Comparison of ENCODE assay signal across 26 cellular contexts in the genomic region with DNA sequence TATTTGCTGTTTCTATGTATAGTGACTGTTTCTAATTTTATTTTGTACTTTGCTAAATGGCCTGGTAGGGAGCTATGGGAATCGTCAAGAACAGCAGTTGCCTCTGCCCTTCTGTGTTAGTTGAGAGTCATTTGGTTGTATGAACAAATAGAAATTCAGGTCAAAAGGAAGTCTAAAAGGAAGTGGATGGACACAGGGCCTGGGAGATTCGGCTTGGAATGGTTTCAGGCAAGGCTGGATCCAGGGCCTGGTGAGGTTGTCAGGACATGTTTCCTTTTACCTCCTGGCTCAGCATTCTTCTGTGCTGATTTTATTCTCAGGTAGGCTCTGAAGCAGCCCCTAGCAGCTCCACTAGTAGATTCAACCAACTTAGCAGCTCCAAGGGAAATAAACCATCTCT.
A peak's percentile ranks its signal among the peaks of the same experiment; 100 is the strongest.
DNase-seq lines count a peak whose midpoint lies in the region; ATAC-seq, FAIRE-seq and TF ChIP-seq lines count a peak whose summit lies in the region.
"Had no signal": no experiment of that assay in that cellular context is flagged by ENCODE, and none has a peak within 500 bp of the region (broad histone marks: within the 10 kb centered on the region; RNA-seq: fewer than 3 reads in every experiment).

No MANE protein-coding gene starts in this region.

- no peak overlapping the region for H3K4me3 Mint-ChIP-seq in neural crest cell
- H3K4me3 Mint-ChIP-seq: activated naive CD4-positive, alpha-beta T cell treated with anti-CD3 and anti-CD28 coated beads, Interleukin-2, amount 50 U/mL, for 24 hours; CD4-positive, alpha-beta memory T cell; natural killer cell had no signal

- no peaks in the 10 kb centered on the region for H3F3A ChIP-seq in GM23248 (ENCODE audit: insufficient read depth)

- no peak overlapping the region for H3K4me2 ChIP-seq in A549
- no peak overlapping the region for H3K4me2 ChIP-seq in endothelial cell of umbilical vein (ENCODE audit: insufficient read depth, low read length)
- no peak overlapping the region for H3K4me2 ChIP-seq in GM23248 (ENCODE audit: unreplicated experiment)

- intact Hi-C loops in endothelial cell of umbilical vein (cut with micrococcal nuclease) (no loop called here), aorta (cut with DNase I) (no loop called here)

- H3K4me3 ChIP-seq in A549 (no peak overlapping the region), endothelial cell of umbilical vein (replicated peaks in 1 of 3; ENCODE audit: insufficient read depth in 1 of 3, low read depth in 1 of 3, low read length in 3 of 3) (no peak overlapping the region), aorta (ENCODE audit: low read length in 2 of 2) (no peak overlapping the region), GM23248 (no peak overlapping the region)
- H3K4me3 ChIP-seq: breast epithelium, lower lobe of right lung, vagina had no signal

- ATAC-seq in A549 (no peak), aorta (ENCODE audit: low FRiP score) (no peak), HG03354 (IDR thresholded peaks at IDR 0.05; ENCODE audit: poor library complexity, severe bottlenecking, unreplicated experiment) (no peak)
- ATAC-seq: natural killer cell; stimulated activated naive B cell treated with anti-CD40 and anti-IgM and Interleukin-4, amounts not matched to agents 10 μg/mL and 1 μg/mL and 100 μg/mL, for 72 hours had no signal

- H4K20me1 ChIP-seq in endothelial cell of umbilical vein (replicated peaks; ENCODE audit: control insufficient read depth, extremely low read depth, insufficient read depth, low read length), result no peaks in the 10 kb centered on the region
- H4K20me1 ChIP-seq in GM23248 (ENCODE audit: insufficient read depth), result no peaks in the 10 kb centered on the region

- no peak overlapping the region for H3K27ac ChIP-seq in A549
- 0 out of 2 replicates have a peak overlapping the region, but pooled peaks have one; percentile 25 for H3K27ac ChIP-seq in RWPE1
- H3K27ac ChIP-seq in endothelial cell of umbilical vein (ENCODE audit: insufficient read depth, low read depth, low read length), result peak overlapping the region; percentile 12
- no peak overlapping the region for H3K27ac ChIP-seq in aorta (ENCODE audit: low read depth in 1 of 2, low read length in 2 of 2)
- no peak overlapping the region for H3K27ac ChIP-seq in GM23248
- H3K27ac ChIP-seq: lower lobe of right lung, vagina had no signal

- H3K27me3 ChIP-seq in endothelial cell of umbilical vein (ENCODE audit: control insufficient read depth in 2 of 2, insufficient read depth in 2 of 2, low read length in 2 of 2) (no peaks in the 10 kb centered on the region), aorta (ENCODE audit: control insufficient read depth in 1 of 2, insufficient read depth in 2 of 2, low read length in 1 of 2) (no peaks in the 10 kb centered on the region), GM23248 (replicated peaks; ENCODE audit: insufficient read depth) (no peaks in the 10 kb centered on the region)
- H3K27me3 ChIP-seq: breast epithelium, vagina had no signal

- TF ChIP-seq CTCF in A549 (IDR thresholded peaks at IDR 0.05) (no peak), RWPE1 (conservative IDR thresholded peaks at IDR 0.05; ENCODE audit: low read depth) (no peak), endothelial cell of umbilical vein (IDR thresholded peaks at IDR 0.05; ENCODE audit: extremely low read depth in 1 of 2, insufficient read depth in 1 of 2, low read depth in 1 of 2, low read length in 2 of 2) (no peak), neural crest cell (conservative IDR thresholded peaks at IDR 0.05) (no peak)

- H3K9ac ChIP-seq in endothelial cell of umbilical vein (replicated peaks; ENCODE audit: extremely low read depth, insufficient read depth, low read length), result no peak overlapping the region
- H3K9ac ChIP-seq in GM23248, result no peak overlapping the region

- peaks cover 4% of the 10 kb centered on the region for H3K36me3 Mint-ChIP-seq in neural crest cell (ENCODE audit: low read depth)
- H3K36me3 Mint-ChIP-seq: natural killer cell had no signal

- no peaks in the 10 kb centered on the region for H3K27me3 Mint-ChIP-seq in neural crest cell (ENCODE audit: low read depth)
- H3K27me3 Mint-ChIP-seq: activated naive CD4-positive, alpha-beta T cell treated with anti-CD3 and anti-CD28 coated beads, Interleukin-2, amount 50 U/mL, for 24 hours; CD4-positive, alpha-beta memory T cell; stimulated activated naive B cell treated with anti-CD40 and anti-IgM and Interleukin-4, amounts not matched to agents 10 μg/mL and 1 μg/mL and 100 μg/mL, for 72 hours had no signal

- POLR2A ChIA-PET in A549 (lab: Yijun Ruan, JAX), result no interaction called here
- POLR2A ChIA-PET in RWPE1 (lab: Yijun Ruan, JAX; ENCODE audit: low non-redundant PET), result no interaction called here
- POLR2A ChIA-PET in endothelial cell of umbilical vein (lab: Charles Lee), result interaction anchor here (1.4 kb wide), 1 partner anchor 22 kb away, joined by 3 read pairs; no protein-coding TSS in a partner anchor

- peaks cover 12% of the 10 kb centered on the region; the same call in 1 of the 3 replicates for H3K4me1 ChIP-seq in A549
- H3K4me1 ChIP-seq in endothelial cell of umbilical vein (ENCODE audit: control insufficient read depth, extremely low read depth, insufficient read depth, low read length), result peaks cover 34% of the 10 kb centered on the region
- no peaks in the 10 kb centered on the region for H3K4me1 ChIP-seq in aorta (ENCODE audit: control insufficient read depth in 1 of 2, insufficient read depth in 2 of 2, low read length in 2 of 2)
- peaks cover 21% of the 10 kb centered on the region for H3K4me1 ChIP-seq in GM23248 (ENCODE audit: insufficient read depth)
- H3K4me1 ChIP-seq: breast epithelium had no signal

- BruUV-seq in endothelial cell of umbilical vein (replicated peaks; lab: Mats Ljungman, UMichigan), result no TSS peak

- no peaks in the 10 kb centered on the region for H3K9me1 ChIP-seq in endothelial cell of umbilical vein (replicated peaks; ENCODE audit: control insufficient read depth, extremely low read depth, insufficient read depth, low read length)

- TF ChIP-seq RAD21 in A549 (conservative IDR thresholded peaks at IDR 0.05 in 1 of 2, IDR thresholded peaks at IDR 0.05 in 1 of 2), result no peak

- H3K27ac Mint-ChIP-seq in neural crest cell (ENCODE audit: unreplicated experiment), result peak overlapping the region; percentile 88
- H3K27ac Mint-ChIP-seq: natural killer cell had no signal

- DNase-seq in A549 (ENCODE audit: low read depth in 1 of 2, low spot score in 1 of 2) (no peak), RWPE1 (ENCODE audit: low spot score) (no peak), endothelial cell of umbilical vein (ENCODE audit: low read depth, low spot score) (no peak), neural crest cell (ENCODE audit: low read depth, low spot score) (no peak), aorta (no peak), NOMO-1 treated with DMSO at 0.1 percent for 48 hours (lab: John Stamatoyannopoulos, UW; ENCODE audit: unreplicated experiment) (no peak), GM23248 (no peak)
- DNase-seq: activated CD4-positive, alpha-beta T cell treated with anti-CD3 and anti-CD28 coated beads for 48 hours; activated CD8-positive, alpha-beta memory T cell treated with anti-CD3 and anti-CD28 coated beads for 24 hours; activated T-cell treated with anti-CD3 and anti-CD28 coated beads for 4 hours; amniotic stem cell; CD4-positive, alpha-beta memory T cell; effector memory CD4-positive, alpha-beta T cell; erythroblast; Kasumi-1; lower lobe of right lung; natural killer cell; NCI-H1417; NCI-H226; NCI-H526 treated with DMSO at 0.1 percent for 48 hours; stimulated activated naive B cell treated with anti-CD40 and anti-IgM and Interleukin-4, amounts not matched to agents 10 μg/mL and 1 μg/mL and 100 μg/mL, for 72 hours had no signal

- TF ChIP-seq POLR2A in A549 (IDR thresholded peaks at IDR 0.05; ENCODE audit: low read length) (no peak), endothelial cell of umbilical vein (IDR thresholded peaks at IDR 0.05; ENCODE audit: low read depth, low read length) (no peak)

- dilution Hi-C loops in endothelial cell of umbilical vein (cut with MboI; ENCODE audit: extremely low pct_ligation_motif_present, low sequenced_read_pairs), result no loop called here

- CTCF ChIA-PET in A549 (lab: Yijun Ruan, JAX), result interaction anchor here (0.6 to 28.8 kb wide), 7 partner anchors 12 to 125 kb away, joined by 3 to 316 read pairs (median 3); partner anchors contain the start of genes SIPA1L3 and WDR87
- CTCF ChIA-PET in RWPE1 (lab: Yijun Ruan, JAX), result no interaction called here
- CTCF ChIA-PET in endothelial cell of umbilical vein (lab: Charles Lee), result interaction anchor here (0.7 to 1.4 kb wide), 2 partner anchors 19 to 124 kb away, joined by 3 to 7 read pairs; no protein-coding TSS in a partner anchor

- H3K4me1 Mint-ChIP-seq in neural crest cell, result no peaks in the 10 kb centered on the region
- H3K4me1 Mint-ChIP-seq: activated naive CD4-positive, alpha-beta T cell treated with anti-CD3 and anti-CD28 coated beads, Interleukin-2, amount 50 U/mL, for 24 hours had no signal

- WGBS in A549 (ENCODE audit: missing lambda C conversion rate), result 74% methylated on average over 2 of the region's 2 CpGs
- 75 to 76% methylated on average over 2 of the region's 2 CpGs for WGBS in aorta, 2 donors
- 74% methylated on average over 2 of the region's 2 CpGs for WGBS in GM23248 (ENCODE audit: low coverage in 1 of 2, low lambda C conversion rate in 2 of 2, missing lambda C conversion rate in 2 of 2), 2 experiments

- no peaks in the 10 kb centered on the region for H3K9me2 ChIP-seq in GM23248 (ENCODE audit: insufficient read depth)

- H3K9me3 Mint-ChIP-seq in neural crest cell, result no peaks in the 10 kb centered on the region
- H3K9me3 Mint-ChIP-seq: activated naive CD4-positive, alpha-beta T cell treated with anti-CD3 and anti-CD28 coated beads, Interleukin-2, amount 50 U/mL, for 24 hours; CD4-positive, alpha-beta memory T cell; natural killer cell; stimulated activated naive B cell treated with anti-CD40 and anti-IgM and Interleukin-4, amounts not matched to agents 10 μg/mL and 1 μg/mL and 100 μg/mL, for 72 hours had no signal

- H2AFZ ChIP-seq in endothelial cell of umbilical vein (ENCODE audit: low read depth, low read length), result no peak overlapping the region
- no peak overlapping the region for H2AFZ ChIP-seq in GM23248

- no peaks in the 10 kb centered on the region for H3K9me3 ChIP-seq in A549
- no peaks in the 10 kb centered on the region for H3K9me3 ChIP-seq in endothelial cell of umbilical vein (replicated peaks; ENCODE audit: control insufficient read depth, insufficient read depth, low read length)
- H3K9me3 ChIP-seq in aorta (ENCODE audit: control insufficient read depth, low read length), result no peaks in the 10 kb centered on the region
- H3K9me3 ChIP-seq in GM23248 (ENCODE audit: low read depth), result no peaks in the 10 kb centered on the region
- H3K9me3 ChIP-seq: breast epithelium, lower lobe of right lung, vagina had no signal

- TF ChIP-seq EP300 in A549 (IDR thresholded peaks at IDR 0.05), result no peak

- H3K79me2 ChIP-seq in endothelial cell of umbilical vein (ENCODE audit: control insufficient read depth, insufficient read depth, low read length) (peaks cover 29% of the 10 kb centered on the region), GM23248 (ENCODE audit: insufficient read depth) (peaks cover 67% of the 10 kb centered on the region)

- in situ Hi-C loops in GM23248 (cut with MboI), result no loop called here

- FAIRE-seq in A549 (lab: Jason Lieb, UNC) (peak; percentile 97), endothelial cell of umbilical vein (lab: Jason Lieb, UNC) (peak; percentile 31)
- FAIRE-seq: GM18507 had no signal

- H3K36me3 ChIP-seq in endothelial cell of umbilical vein (ENCODE audit: control insufficient read depth in 2 of 2, extremely low read depth in 1 of 2, insufficient read depth in 2 of 2, low read length in 2 of 2) (no peaks in the 10 kb centered on the region), aorta (ENCODE audit: control insufficient read depth in 1 of 2, insufficient read depth in 2 of 2, low read length in 1 of 2) (no peaks in the 10 kb centered on the region), GM23248 (ENCODE audit: low read depth) (0 out of 2 replicates have a peak, but pooled peaks cover under 1% of the 10 kb centered on the region)
- H3K36me3 ChIP-seq: breast epithelium, vagina had no signal

Comparison
In these comparisons a context has a peak if more than half of its experiments do, and no peak if none do; other contexts are left out.
1. H3K27ac ChIP-seq: peak in RWPE1 (single experiment) and endothelial cell of umbilical vein (single experiment); none in A549 (0 of 2), aorta (0 of 2) and GM23248 (single experiment).